In the genomic region with DNA sequence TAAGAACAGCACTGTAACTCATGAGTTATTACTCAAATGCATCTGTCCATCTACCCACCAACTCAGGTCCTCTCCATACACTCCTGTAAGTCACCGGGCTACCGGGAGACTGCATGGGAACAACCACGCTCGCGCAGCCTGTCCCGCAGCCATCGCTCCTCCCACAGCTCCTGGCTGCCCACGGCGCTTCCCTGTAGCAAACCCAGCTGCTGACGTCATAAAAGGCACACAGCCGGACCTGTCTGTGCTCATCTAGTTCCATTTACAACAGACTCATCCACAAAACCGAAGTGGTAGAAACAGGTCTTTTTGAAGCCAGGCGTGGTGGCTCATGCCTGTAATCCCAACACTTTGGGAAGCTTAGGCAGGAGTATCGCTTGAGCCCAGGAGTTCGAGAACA, we compare ENCODE assay signal across 19 cellular contexts. TPM values are rescaled to one million over a fixed set of nuclear protein-coding genes. Genes with fewer than 3 reads are reported as not detected.
A peak's percentile ranks its signal among the peaks of the same experiment; 100 is the strongest.
DNase-seq lines count a peak whose midpoint lies in the region; FAIRE-seq and TF ChIP-seq lines count a peak whose summit lies in the region.
"Had no signal": no experiment of that assay in that cellular context is flagged by ENCODE, and none has a peak within 500 bp of the region (broad histone marks: within the 10 kb centered on the region; RNA-seq: fewer than 3 reads in every experiment).

No MANE protein-coding gene starts in this region.

- peaks cover 34% of the 10 kb centered on the region for H3K4me1 Mint-ChIP-seq in nephron progenitor cell

- WGBS in prostate gland, result 64% methylated on average over 15 of the region's 15 CpGs
- 92% methylated on average over 15 of the region's 15 CpGs for WGBS in mammary epithelial cell (ENCODE audit: low coverage, missing lambda C conversion rate)

- H2AFZ ChIP-seq in endothelial cell of umbilical vein (ENCODE audit: low read depth, low read length), result no peak overlapping the region
- no peak overlapping the region for H2AFZ ChIP-seq in mammary epithelial cell (ENCODE audit: low read depth, low read length)

- no peaks in the 10 kb centered on the region for H3K9me3 Mint-ChIP-seq in nephron progenitor cell
- H3K9me3 Mint-ChIP-seq: CD8-positive, alpha-beta T cell; HFFc6; IgD-negative memory B cell had no signal

- H3K9ac ChIP-seq in endothelial cell of umbilical vein (replicated peaks; ENCODE audit: extremely low read depth, insufficient read depth, low read length) (no peak overlapping the region), mammary epithelial cell (ENCODE audit: insufficient read depth, low read length) (no peak overlapping the region), colonic mucosa (ENCODE audit: low read depth in 2 of 2, low read length in 2 of 2) (no peak overlapping the region)

- BruUV-seq in endothelial cell of umbilical vein (replicated peaks; lab: Mats Ljungman, UMichigan), result no TSS peak
- BruUV-seq in mammary epithelial cell (replicated peaks; lab: Mats Ljungman, UMichigan), result no TSS peak

- FAIRE-seq in endothelial cell of umbilical vein (lab: Jason Lieb, UNC), result peak; percentile 43
- FAIRE-seq: A549, GM19239 had no signal

- no peak overlapping the region for H3K27ac ChIP-seq in HEK293 (ENCODE audit: extremely low read depth, low read depth, low read length)
- no peak overlapping the region for H3K27ac ChIP-seq in endothelial cell of umbilical vein (ENCODE audit: insufficient read depth, low read depth, low read length)
- peak overlapping the region in 1 of 2 donors; percentile 75 for H3K27ac ChIP-seq in prostate gland
- no peak overlapping the region for H3K27ac ChIP-seq in mammary epithelial cell (ENCODE audit: insufficient read depth, low read depth, low read length)
- no peak overlapping the region for H3K27ac ChIP-seq in colonic mucosa
- H3K27ac ChIP-seq: A549, C4-2B had no signal

- H3K4me1 ChIP-seq in HEK293 (ENCODE audit: control insufficient read depth, insufficient read depth, low read length) (no peaks in the 10 kb centered on the region), endothelial cell of umbilical vein (ENCODE audit: control insufficient read depth, extremely low read depth, insufficient read depth, low read length) (no peaks in the 10 kb centered on the region), prostate gland (replicated peaks) (peaks cover 6% of the 10 kb centered on the region), mammary epithelial cell (ENCODE audit: insufficient read depth, low read length) (peaks cover 9% of the 10 kb centered on the region), colonic mucosa (no peaks in the 10 kb centered on the region)
- H3K4me1 ChIP-seq: BE2C, HAP-1 had no signal

- intact Hi-C loops in endothelial cell of umbilical vein (cut with micrococcal nuclease) (loop anchor here (10.0 kb wide), 1 partner anchor 254 kb away; no protein-coding TSS in a partner anchor), prostate gland (cut with DNase I) (no loop called here), mammary epithelial cell (cut with micrococcal nuclease) (no loop called here), colonic mucosa (cut with DNase I) (no loop called here)

- no peak overlapping the region for H3K4me3 Mint-ChIP-seq in nephron progenitor cell
- H3K4me3 Mint-ChIP-seq: CD8-positive, alpha-beta T cell; HFFc6 had no signal

- H3K4me2 ChIP-seq in endothelial cell of umbilical vein (ENCODE audit: insufficient read depth, low read length), result no peak overlapping the region
- no peak overlapping the region for H3K4me2 ChIP-seq in mammary epithelial cell (ENCODE audit: insufficient read depth, low read depth, low read length)
- H3K4me2 ChIP-seq: A549 had no signal

- TF ChIP-seq CTCF in HEK293 (tag by site-specific recombination; IDR thresholded peaks at IDR 0.05) (no peak), endothelial cell of umbilical vein (IDR thresholded peaks at IDR 0.05; ENCODE audit: extremely low read depth in 1 of 2, insufficient read depth in 1 of 2, low read depth in 1 of 2, low read length in 2 of 2) (no peak), nephron progenitor cell (IDR thresholded peaks at IDR 0.05) (no peak), prostate gland (IDR thresholded peaks at IDR 0.05) (no peak), mammary epithelial cell (conservative IDR thresholded peaks at IDR 0.05 in 1 of 2, IDR thresholded peaks at IDR 0.05 in 1 of 2; ENCODE audit: extremely low read depth in 1 of 2, insufficient read depth in 1 of 2, low read depth in 1 of 2, low read length in 2 of 2) (no peak), colonic mucosa (IDR thresholded peaks at IDR 0.05) (no peak)

- dilution Hi-C loops in endothelial cell of umbilical vein (cut with MboI; ENCODE audit: extremely low pct_ligation_motif_present, low sequenced_read_pairs), result no loop called here
- dilution Hi-C loops in mammary epithelial cell (cut with HindIII; ENCODE audit: low sequenced_read_pairs), result loop anchor here (5.0 kb wide), 1 partner anchor 36 kb away; no protein-coding TSS in a partner anchor

- H3K4me3 ChIP-seq in HEK293 (ENCODE audit: low read depth, low read length) (no peak overlapping the region), endothelial cell of umbilical vein (replicated peaks in 1 of 3; ENCODE audit: insufficient read depth in 1 of 3, low read depth in 1 of 3, low read length in 3 of 3) (no peak overlapping the region), prostate gland (no peak overlapping the region), mammary epithelial cell (replicated peaks in 1 of 3; ENCODE audit: insufficient read depth in 1 of 3, low read depth in 2 of 3, low read length in 3 of 3) (no peak overlapping the region), colonic mucosa (no peak overlapping the region)
- H3K4me3 ChIP-seq: A549, HAP-1 had no signal

- POLR2A ChIA-PET in HEK293 (lab: Yijun Ruan, JAX) (no interaction called here), endothelial cell of umbilical vein (lab: Charles Lee) (no interaction called here)

- H3K27me3 ChIP-seq in endothelial cell of umbilical vein (ENCODE audit: control insufficient read depth in 2 of 2, insufficient read depth in 2 of 2, low read length in 2 of 2) (no peaks in the 10 kb centered on the region), prostate gland (replicated peaks; ENCODE audit: insufficient read depth) (no peaks in the 10 kb centered on the region), mammary epithelial cell (ENCODE audit: insufficient read depth, low read length) (no peaks in the 10 kb centered on the region), colonic mucosa (no peaks in the 10 kb centered on the region)
- H3K27me3 ChIP-seq: BE2C had no signal

- DNase-seq in endothelial cell of umbilical vein (ENCODE audit: low read depth, low spot score), result no peak
- DNase-seq in nephron progenitor cell, result no peak
- DNase-seq in prostate gland (ENCODE audit: low spot score), result peak; percentile 68
- DNase-seq in mammary epithelial cell, result no peak
- DNase-seq in colonic mucosa, result no peak
- no peak for DNase-seq in NCI-H187 treated with DMSO at 0.1 percent for 48 hours (lab: John Stamatoyannopoulos, UW)
- DNase-seq in NCI-H524 treated with DMSO at 0.1 percent for 48 hours (lab: John Stamatoyannopoulos, UW), result no peak
- DNase-seq: BE2C; CD8-positive, alpha-beta T cell; COR-L47; DND-41; GF-D8; HFFc6 had no signal

- H3K79me2 ChIP-seq in endothelial cell of umbilical vein (ENCODE audit: control insufficient read depth, insufficient read depth, low read length) (no peaks in the 10 kb centered on the region), mammary epithelial cell (ENCODE audit: insufficient read depth, low read length) (no peaks in the 10 kb centered on the region)

- H4K20me1 ChIP-seq in endothelial cell of umbilical vein (replicated peaks; ENCODE audit: control insufficient read depth, extremely low read depth, insufficient read depth, low read length) (no peaks in the 10 kb centered on the region), mammary epithelial cell (ENCODE audit: insufficient read depth, low read length) (no peaks in the 10 kb centered on the region)

- H3K9me3 ChIP-seq in HEK293 (ENCODE audit: control insufficient read depth, insufficient read depth, low read depth, low read length) (no peaks in the 10 kb centered on the region), endothelial cell of umbilical vein (replicated peaks; ENCODE audit: control insufficient read depth, insufficient read depth, low read length) (no peaks in the 10 kb centered on the region), prostate gland (no peaks in the 10 kb centered on the region), mammary epithelial cell (replicated peaks; ENCODE audit: insufficient read depth, low read length) (no peaks in the 10 kb centered on the region), colonic mucosa (no peaks in the 10 kb centered on the region)
- H3K9me3 ChIP-seq: A549, BE2C, HAP-1 had no signal

- no peaks in the 10 kb centered on the region for H3K9me1 ChIP-seq in endothelial cell of umbilical vein (replicated peaks; ENCODE audit: control insufficient read depth, extremely low read depth, insufficient read depth, low read length)

- TF ChIP-seq POLR2A in endothelial cell of umbilical vein (IDR thresholded peaks at IDR 0.05; ENCODE audit: low read depth, low read length), result no peak
- no peak for TF ChIP-seq POLR2A in prostate gland (IDR thresholded peaks at IDR 0.05)

- peak overlapping the region; percentile 80 for H3K27ac Mint-ChIP-seq in nephron progenitor cell
- H3K27ac Mint-ChIP-seq: CD8-positive, alpha-beta T cell; HFFc6 had no signal

- H3K36me3 Mint-ChIP-seq in nephron progenitor cell (ENCODE audit: low read depth), result peaks cover 6% of the 10 kb centered on the region
- H3K36me3 Mint-ChIP-seq: IgD-negative memory B cell had no signal

- H3K36me3 ChIP-seq in HEK293 (ENCODE audit: control insufficient read depth in 2 of 2, insufficient read depth in 1 of 2, low read length in 2 of 2) (no peaks in the 10 kb centered on the region), endothelial cell of umbilical vein (ENCODE audit: control insufficient read depth in 2 of 2, extremely low read depth in 1 of 2, insufficient read depth in 2 of 2, low read length in 2 of 2) (no peaks in the 10 kb centered on the region), prostate gland (no peaks in the 10 kb centered on the region), mammary epithelial cell (ENCODE audit: insufficient read depth, low read length) (no peaks in the 10 kb centered on the region), colonic mucosa (no peaks in the 10 kb centered on the region)
- H3K36me3 ChIP-seq: BE2C, HAP-1 had no signal

- H3K27me3 Mint-ChIP-seq in nephron progenitor cell (ENCODE audit: low read depth, poor library complexity), result peaks cover 7% of the 10 kb centered on the region
- H3K27me3 Mint-ChIP-seq: IgD-negative memory B cell had no signal

- in situ Hi-C loops in mammary epithelial cell (cut with MboI; ENCODE audit: low sequenced_read_pairs in 2 of 2), result no loop called here

- CTCF ChIA-PET in HEK293 (lab: Yijun Ruan, JAX) (interaction anchor here (0.9 to 2.3 kb wide), 2 partner anchors 14 to 22 kb away, joined by 4 to 7 read pairs; no protein-coding TSS in a partner anchor), endothelial cell of umbilical vein (lab: Charles Lee) (interaction anchor here (1.3 kb wide), 1 partner anchor 52 kb away, joined by 3 read pairs; no protein-coding TSS in a partner anchor), mammary epithelial cell (lab: Charles Lee; ENCODE audit: low non-redundant PET) (no interaction called here)

RNA-seq across cellular contexts. Expression of a gene that starts 23.4 kb away (rescaled TPM):
- total RNA-seq in endothelial cell of umbilical vein (63.9 and 64.5 TPM in 2 replicates), prostate gland (10 to 100 TPM; 78.0 to 87.1 TPM), mammary epithelial cell (10 to 100 TPM; 69.8 to 80.0 TPM), colonic mucosa (100 to 1,000 TPM; 143 to 160 TPM)
- polyA plus RNA-seq in endothelial cell of umbilical vein (37.7 and 46.2 TPM in 2 replicates), mammary epithelial cell (64.2 TPM)
- 51.2 and 52.3 TPM in 2 replicates for polyA plus RNA-seq in endothelial cell of umbilical vein (2011; cell fraction: cytosol; rRNA removed)
- polyA plus RNA-seq in endothelial cell of umbilical vein (2011; cell fraction: nucleus; rRNA removed), result 43.0 and 55.9 TPM in 2 replicates
- 35.2 and 38.2 TPM in 2 replicates for polyA plus RNA-seq in endothelial cell of umbilical vein (2012)
- polyA minus RNA-seq in endothelial cell of umbilical vein (32.5 and 34.4 TPM in 2 replicates), mammary epithelial cell (37.8 TPM)
- polyA minus RNA-seq in endothelial cell of umbilical vein (2011; cell fraction: cytosol; rRNA and poly(A)+ RNA removed), result 12.3 TPM
- 20.3 and 24.5 TPM in 2 replicates for polyA minus RNA-seq in endothelial cell of umbilical vein (2011; cell fraction: nucleus; rRNA and poly(A)+ RNA removed)

RNA-seq across cellular contexts. Expression of a gene that starts 50.9 kb away (rescaled TPM):
- total RNA-seq in endothelial cell of umbilical vein, result 9.0 and 11.2 TPM in 2 replicates
- 16.3 and 17.0 TPM in 2 replicates for polyA plus RNA-seq in endothelial cell of umbilical vein
- 16.8 and 16.9 TPM in 2 replicates for polyA plus RNA-seq in endothelial cell of umbilical vein (2011; cell fraction: cytosol; rRNA removed)
- 8.7 and 9.5 TPM in 2 replicates for polyA plus RNA-seq in endothelial cell of umbilical vein (2011; cell fraction: nucleus; rRNA removed)
- polyA plus RNA-seq in endothelial cell of umbilical vein (2012), result 10.9 and 11.2 TPM in 2 replicates
- polyA minus RNA-seq in endothelial cell of umbilical vein, result 13.4 and 13.8 TPM in 2 replicates
- polyA minus RNA-seq in endothelial cell of umbilical vein (2011; cell fraction: cytosol; rRNA and poly(A)+ RNA removed), result not detected
- 2.4 and 2.7 TPM in 2 replicates for polyA minus RNA-seq in endothelial cell of umbilical vein (2011; cell fraction: nucleus; rRNA and poly(A)+ RNA removed)
- total RNA-seq in prostate gland, result 10 to 100 TPM in 1 of 2 donors, 1 to 10 TPM in 1; 8.8 to 22.3 TPM
- 10 to 100 TPM in 1 of 2 donors, 1 to 10 TPM in 1; 3.6 to 12.0 TPM for total RNA-seq in mammary epithelial cell
- 3.3 TPM for polyA plus RNA-seq in mammary epithelial cell
- 5.2 TPM for polyA minus RNA-seq in mammary epithelial cell
- 1 to 10 TPM; 1.9 to 3.3 TPM for total RNA-seq in colonic mucosa
